ENCODE assay signal across 14 cellular contexts in the genomic region with DNA sequence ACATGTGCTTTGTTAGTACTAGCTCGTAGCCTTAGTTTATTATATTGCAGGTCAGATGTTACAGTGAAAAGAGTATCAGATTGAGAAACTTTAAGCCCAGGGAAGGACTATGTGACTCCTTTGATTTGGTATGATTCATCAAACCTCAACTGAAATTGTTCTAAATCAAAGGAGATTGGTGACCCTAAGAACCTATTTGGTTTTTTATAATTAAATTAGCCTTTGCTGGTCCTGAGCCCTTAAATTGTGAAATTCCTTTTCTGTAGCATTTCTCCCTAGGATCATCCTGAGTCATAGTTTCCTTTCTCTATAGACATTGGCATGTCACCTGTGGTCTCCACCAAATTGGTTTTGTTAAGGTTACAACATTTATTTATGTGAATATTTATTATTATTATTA.
"Had no signal": no experiment of that assay in that cellular context is flagged by ENCODE, and none has a peak within 500 bp of the region (broad histone marks: within the 10 kb centered on the region; RNA-seq: fewer than 3 reads in every experiment).

No MANE protein-coding gene starts in this region.

- H3K36me3 ChIP-seq: esophagus squamous epithelium, gastroesophageal sphincter, right atrium auricular region, tibial nerve had no signal

- H3K9me3 ChIP-seq: esophagus squamous epithelium, gastroesophageal sphincter, tibial nerve had no signal

- H3K4me1 ChIP-seq: esophagus squamous epithelium, gastroesophageal sphincter, parathyroid adenoma, right atrium auricular region had no signal

- H3K27ac ChIP-seq: esophagus squamous epithelium, gastroesophageal sphincter, parathyroid adenoma, right atrium auricular region, tibial nerve had no signal

- DNase-seq: activated CD4-positive, alpha-beta T cell treated with anti-CD3 and anti-CD28 coated beads, Interleukin-2, amount 50 U/mL, for 4 hours; activated CD4-positive, CD25-positive, alpha-beta regulatory T cell treated with anti-CD3 and anti-CD28 coated beads, Interleukin-2, amount 50 U/mL, for 72 hours; activated effector memory CD4-positive, alpha-beta T cell treated with Interleukin-2 at 50 U/mL for 16 hours; activated naive CD8-positive, alpha-beta T cell treated with anti-CD3 and anti-CD28 coated beads for 36 hours; activated T-cell treated with anti-CD3 and anti-CD28 coated beads, Interleukin-2, amount 50 U/mL, for 24 hours; aorta; esophagus squamous epithelium; kidney glomerular epithelial cell had no signal

- H3K27me3 ChIP-seq: esophagus squamous epithelium, gastroesophageal sphincter, right atrium auricular region, tibial nerve had no signal

- ATAC-seq: gastroesophageal sphincter; stimulated activated effector memory CD8-positive, alpha-beta T cell treated with anti-CD3 and anti-CD28 coated beads, Interleukin-12 subunit alpha, Interleukin-12 subunit beta, amount 100 ng/mL, for 72 hours had no signal

- H3K4me3 ChIP-seq: esophagus squamous epithelium, gastroesophageal sphincter, right atrium auricular region, smooth muscle cell, tibial nerve had no signal
